Comparison of ENCODE assay signal across 21 cellular contexts in the genomic region with DNA sequence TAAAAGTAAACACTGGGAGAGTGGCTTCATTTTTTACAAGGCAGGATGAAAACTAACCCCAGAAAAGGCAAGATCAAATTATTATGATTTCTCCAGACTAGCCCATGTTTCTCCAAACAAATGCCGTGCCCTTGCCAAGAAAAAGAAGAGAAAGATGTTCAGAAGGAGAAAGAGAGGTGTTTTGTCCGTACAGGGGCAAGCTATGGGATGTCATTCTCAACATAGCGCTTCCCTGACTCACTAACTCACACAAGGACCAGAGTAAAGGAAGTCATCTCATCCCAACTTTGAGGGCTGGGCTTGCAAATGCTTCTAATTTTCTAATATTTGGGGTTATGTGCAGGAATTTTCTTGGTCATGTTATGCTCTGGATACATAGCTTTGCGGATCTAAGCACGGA.
A peak's percentile ranks its signal among the peaks of the same experiment; 100 is the strongest.
DNase-seq lines count a peak whose midpoint lies in the region; ATAC-seq and TF ChIP-seq lines count a peak whose summit lies in the region.
"Had no signal": no experiment of that assay in that cellular context is flagged by ENCODE, and none has a peak within 500 bp of the region (broad histone marks: within the 10 kb centered on the region; RNA-seq: fewer than 3 reads in every experiment).

No MANE protein-coding gene starts in this region.

- peaks cover 0 to 22% (median 8%) of the 10 kb centered on the region in 4 donors for H3K4me1 ChIP-seq in stomach
- H3K4me1 ChIP-seq: left ventricle myocardium inferior, right lobe of liver had no signal

- H3K27me3 Mint-ChIP-seq in glutamatergic neuron (ENCODE audit: unreplicated experiment) = peaks cover 2% of the 10 kb centered on the region
- H3K27me3 Mint-ChIP-seq: activated CD8-positive, alpha-beta memory T cell treated with anti-CD3 and anti-CD28 coated beads, Interleukin-2, amount 10 ng/mL, durations not matched to agents 7 days and 5 days had no signal

- intact Hi-C loops in stomach (cut with DNase I; ENCODE audit: low total_unique reads) = no loop called here

- TF ChIP-seq EP300 in stomach (IDR thresholded peaks at IDR 0.05) = no peak

- peak overlapping the region in 3 of 5 donors; percentile 20 to 53 (median 34) for H3K27ac ChIP-seq in stomach
- H3K27ac ChIP-seq: left ventricle myocardium inferior, right lobe of liver, SK-N-MC had no signal

- no peaks in the 10 kb centered on the region for H3K36me3 Mint-ChIP-seq in glutamatergic neuron (ENCODE audit: unreplicated experiment)
- H3K36me3 Mint-ChIP-seq: activated CD8-positive, alpha-beta memory T cell treated with anti-CD3 and anti-CD28 coated beads, Interleukin-2, amount 10 ng/mL, durations not matched to agents 7 days and 5 days had no signal

- no peaks in the 10 kb centered on the region for H3K9me3 Mint-ChIP-seq in glutamatergic neuron (ENCODE audit: unreplicated experiment)

- no peak for TF ChIP-seq POLR2A in stomach (IDR thresholded peaks at IDR 0.05)

- H3K4me3 Mint-ChIP-seq in glutamatergic neuron (ENCODE audit: unreplicated experiment) = peak overlapping the region; percentile 1
- H3K4me3 Mint-ChIP-seq: activated CD8-positive, alpha-beta memory T cell treated with anti-CD3 and anti-CD28 coated beads, Interleukin-2, amount 10 ng/mL, durations not matched to agents 7 days and 5 days had no signal

- H3K4me1 Mint-ChIP-seq in glutamatergic neuron (ENCODE audit: low read depth, unreplicated experiment) = peaks cover 7% of the 10 kb centered on the region
- H3K4me1 Mint-ChIP-seq: activated CD8-positive, alpha-beta memory T cell treated with anti-CD3 and anti-CD28 coated beads, Interleukin-2, amount 10 ng/mL, durations not matched to agents 7 days and 5 days had no signal

- 76 to 89% (median 82%) methylated on average over 5 of the region's 5 CpGs for WGBS in stomach, 5 donors

- H3K9me3 ChIP-seq in stomach = no peaks in the 10 kb centered on the region
- H3K9me3 ChIP-seq: left ventricle myocardium inferior, right lobe of liver had no signal

- no peak overlapping the region for H3K27ac Mint-ChIP-seq in glutamatergic neuron (ENCODE audit: unreplicated experiment)
- H3K27ac Mint-ChIP-seq: activated CD8-positive, alpha-beta memory T cell treated with anti-CD3 and anti-CD28 coated beads, Interleukin-2, amount 10 ng/mL, durations not matched to agents 7 days and 5 days had no signal

- DNase-seq in GM03348 (ENCODE audit: low spot score) = peak; percentile 80
- peak; percentile 39 for DNase-seq in astrocyte of the hippocampus (ENCODE audit: low read depth, low spot score)
- DNase-seq in glutamatergic neuron = no peak
- DNase-seq in stomach = no peak
- no peak for DNase-seq in NK-92 (lab: John Stamatoyannopoulos, UW; ENCODE audit: unreplicated experiment)
- no peak for DNase-seq in KG1 (lab: John Stamatoyannopoulos, UW)
- DNase-seq: activated CD4-positive, alpha-beta T cell treated with anti-CD3 and anti-CD28 coated beads for 1 hour; activated CD8-positive, alpha-beta memory T cell treated with anti-CD3 and anti-CD28 coated beads, Interleukin-2, amount 10 ng/mL, durations not matched to agents 7 days and 5 days; C1 segment of cervical spinal cord; GDM1; Karpas-422; left ventricle myocardium inferior; NCI-H1092; NCI-H526; nucleus accumbens; right lobe of liver; T1000 had no signal

- no peaks in the 10 kb centered on the region for H3K36me3 ChIP-seq in stomach
- H3K36me3 ChIP-seq: left ventricle myocardium inferior, right lobe of liver had no signal

- H3K27me3 ChIP-seq in stomach = no peaks in the 10 kb centered on the region
- H3K27me3 ChIP-seq: right lobe of liver had no signal

- H3K4me3 ChIP-seq in stomach = no peak overlapping the region
- H3K4me3 ChIP-seq: GM12878, left ventricle myocardium inferior, right lobe of liver, SK-N-MC had no signal

- TF ChIP-seq CTCF in glutamatergic neuron (IDR thresholded peaks at IDR 0.05; ENCODE audit: partially characterized antibody, unreplicated experiment) (no peak), stomach (IDR thresholded peaks at IDR 0.05) (no peak)

- ATAC-seq in HG03159 (IDR thresholded peaks at IDR 0.05; ENCODE audit: unreplicated experiment) = no peak
- no peak for ATAC-seq in GM21529 (IDR thresholded peaks at IDR 0.05; ENCODE audit: unreplicated experiment)
- ATAC-seq: activated CD8-positive, alpha-beta memory T cell treated with anti-CD3 and anti-CD28 coated beads, Interleukin-2, amount 10 ng/mL, durations not matched to agents 7 days and 5 days; GM12878; right lobe of liver had no signal

Comparison
In these comparisons a context has a peak if more than half of its experiments do, and no peak if none do; other contexts are left out.
1. DNase-seq: peak in GM03348 (single experiment) and astrocyte of the hippocampus (single experiment); none in glutamatergic neuron (single experiment), stomach (single experiment), NK-92 (single experiment) and KG1 (single experiment).